Comparison of ENCODE assay signal across 1 cellular context in genomic region chr3:161332792-161333191, GRCh38.
TF ChIP-seq lines count a peak whose summit lies in the region.

No MANE protein-coding gene starts in this region.

TF ChIP-seq in HepG2, 621 proteins besides CTCF, POLR2A, EP300 and RAD21 (continued from another document and continues in another):
- TF ChIP-seq ZNF407 (CRISPR knock-in tag; IDR thresholded peaks at IDR 0.05; ENCODE audit: not compliant biosample characterization) (no peak), ZNF530 (CRISPR knock-in tag; IDR thresholded peaks at IDR 0.05; ENCODE audit: low read depth) (no peak), HMG20A (CRISPR knock-in tag; IDR thresholded peaks at IDR 0.05; ENCODE audit: borderline replicate concordance) (peak; percentile 86; the same call in 1 of the 2 replicates), MYNN (CRISPR knock-in tag; IDR thresholded peaks at IDR 0.05; ENCODE audit: low read depth) (no peak), PBX3 (CRISPR knock-in tag; IDR thresholded peaks at IDR 0.05; ENCODE audit: borderline replicate concordance) (no peak), ZNF772 (CRISPR knock-in tag; IDR thresholded peaks at IDR 0.05) (no peak), REST (IDR thresholded peaks at IDR 0.05; ENCODE audit: borderline replicate concordance in 1 of 2, low read depth in 1 of 2, low read length in 2 of 2) (no peak), AHDC1 (CRISPR knock-in tag; IDR thresholded peaks at IDR 0.05; ENCODE audit: borderline replicate concordance) (peak; percentile 65; the same call in 1 of the 2 replicates), GATAD1 (CRISPR knock-in tag; IDR thresholded peaks at IDR 0.05) (no peak), ZBTB21 (CRISPR knock-in tag; IDR thresholded peaks at IDR 0.05) (no peak), PAXIP1 (CRISPR knock-in tag; conservative IDR thresholded peaks at IDR 0.05) (peak; percentile 29; the same call in 1 of the 2 replicates), HNF4A (CRISPR knock-in tag; IDR thresholded peaks at IDR 0.05) (peak; percentile 34), ZFX (CRISPR knock-in tag; IDR thresholded peaks at IDR 0.05; ENCODE audit: low read depth) (no peak), FOXA3 (CRISPR knock-in tag; IDR thresholded peaks at IDR 0.05) (peak; percentile 80), KDM3A (CRISPR knock-in tag; IDR thresholded peaks at IDR 0.05; ENCODE audit: low read depth) (no peak), ZNF44 (CRISPR knock-in tag; IDR thresholded peaks at IDR 0.05) (no peak), ZFP1 (CRISPR knock-in tag; IDR thresholded peaks at IDR 0.05) (no peak), NONO (IDR thresholded peaks at IDR 0.05) (no peak), NONO (CRISPR knock-in tag; conservative IDR thresholded peaks at IDR 0.05) (no peak), ZNF644 (CRISPR knock-in tag; IDR thresholded peaks at IDR 0.05; ENCODE audit: low read depth) (peak; percentile 94), ZNF879 (CRISPR knock-in tag; IDR thresholded peaks at IDR 0.05) (no peak), NFE2L1 (CRISPR knock-in tag; IDR thresholded peaks at IDR 0.05; ENCODE audit: borderline replicate concordance) (no peak)
- TF ChIP-seq, protein P1, sequence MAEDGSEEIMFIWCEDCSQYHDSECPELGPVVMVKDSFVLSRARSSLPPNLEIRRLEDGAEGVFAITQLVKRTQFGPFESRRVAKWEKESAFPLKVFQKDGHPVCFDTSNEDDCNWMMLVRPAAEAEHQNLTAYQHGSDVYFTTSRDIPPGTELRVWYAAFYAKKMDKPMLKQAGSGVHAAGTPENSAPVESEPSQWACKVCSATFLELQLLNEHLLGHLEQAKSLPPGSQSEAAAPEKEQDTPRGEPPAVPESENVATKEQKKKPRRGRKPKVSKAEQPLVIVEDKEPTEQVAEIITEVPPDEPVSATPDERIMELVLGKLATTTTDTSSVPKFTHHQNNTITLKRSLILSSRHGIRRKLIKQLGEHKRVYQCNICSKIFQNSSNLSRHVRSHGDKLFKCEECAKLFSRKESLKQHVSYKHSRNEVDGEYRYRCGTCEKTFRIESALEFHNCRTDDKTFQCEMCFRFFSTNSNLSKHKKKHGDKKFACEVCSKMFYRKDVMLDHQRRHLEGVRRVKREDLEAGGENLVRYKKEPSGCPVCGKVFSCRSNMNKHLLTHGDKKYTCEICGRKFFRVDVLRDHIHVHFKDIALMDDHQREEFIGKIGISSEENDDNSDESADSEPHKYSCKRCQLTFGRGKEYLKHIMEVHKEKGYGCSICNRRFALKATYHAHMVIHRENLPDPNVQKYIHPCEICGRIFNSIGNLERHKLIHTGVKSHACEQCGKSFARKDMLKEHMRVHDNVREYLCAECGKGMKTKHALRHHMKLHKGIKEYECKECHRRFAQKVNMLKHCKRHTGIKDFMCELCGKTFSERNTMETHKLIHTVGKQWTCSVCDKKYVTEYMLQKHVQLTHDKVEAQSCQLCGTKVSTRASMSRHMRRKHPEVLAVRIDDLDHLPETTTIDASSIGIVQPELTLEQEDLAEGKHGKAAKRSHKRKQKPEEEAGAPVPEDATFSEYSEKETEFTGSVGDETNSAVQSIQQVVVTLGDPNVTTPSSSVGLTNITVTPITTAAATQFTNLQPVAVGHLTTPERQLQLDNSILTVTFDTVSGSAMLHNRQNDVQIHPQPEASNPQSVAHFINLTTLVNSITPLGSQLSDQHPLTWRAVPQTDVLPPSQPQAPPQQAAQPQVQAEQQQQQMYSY (CRISPR knock-in tag; IDR thresholded peaks at IDR 0.05), result no peak
- TF ChIP-seq, protein P2, sequence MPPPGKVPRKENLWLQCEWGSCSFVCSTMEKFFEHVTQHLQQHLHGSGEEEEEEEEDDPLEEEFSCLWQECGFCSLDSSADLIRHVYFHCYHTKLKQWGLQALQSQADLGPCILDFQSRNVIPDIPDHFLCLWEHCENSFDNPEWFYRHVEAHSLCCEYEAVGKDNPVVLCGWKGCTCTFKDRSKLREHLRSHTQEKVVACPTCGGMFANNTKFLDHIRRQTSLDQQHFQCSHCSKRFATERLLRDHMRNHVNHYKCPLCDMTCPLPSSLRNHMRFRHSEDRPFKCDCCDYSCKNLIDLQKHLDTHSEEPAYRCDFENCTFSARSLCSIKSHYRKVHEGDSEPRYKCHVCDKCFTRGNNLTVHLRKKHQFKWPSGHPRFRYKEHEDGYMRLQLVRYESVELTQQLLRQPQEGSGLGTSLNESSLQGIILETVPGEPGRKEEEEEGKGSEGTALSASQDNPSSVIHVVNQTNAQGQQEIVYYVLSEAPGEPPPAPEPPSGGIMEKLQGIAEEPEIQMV (CRISPR knock-in tag; IDR thresholded peaks at IDR 0.05; ENCODE audit: low read depth), result no peak
